In the genomic region with DNA sequence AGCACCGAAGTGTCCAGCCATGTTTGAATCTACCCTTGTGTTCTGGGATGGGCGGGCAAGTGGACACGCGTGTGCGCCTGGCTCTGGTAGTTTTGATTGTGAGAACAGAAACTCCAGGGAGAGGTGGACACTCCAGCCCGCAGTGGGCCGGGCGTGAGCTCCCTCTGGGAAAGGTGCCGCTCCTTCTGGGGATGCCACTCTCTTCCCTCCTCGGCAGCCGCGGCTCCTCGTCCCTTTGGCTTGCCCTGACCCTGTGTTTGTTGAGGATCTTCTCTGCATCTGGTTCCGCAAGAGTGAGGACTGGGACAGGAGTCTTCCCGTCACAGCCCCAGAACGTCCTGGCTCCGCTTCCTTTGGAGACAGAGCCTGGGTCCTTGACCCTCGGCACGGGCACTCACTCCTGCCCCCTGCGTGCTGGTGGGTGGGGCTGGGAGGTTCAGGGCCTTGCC, we compare ENCODE assay signal across 8 cellular contexts. TPM values are rescaled to one million over a fixed set of nuclear protein-coding genes. Genes with fewer than 3 reads are reported as not detected.
DNase-seq lines count a peak whose midpoint lies in the region; ATAC-seq and TF ChIP-seq lines count a peak whose summit lies in the region.

No MANE protein-coding gene starts in this region.

- H3K4me3 ChIP-seq in BLaER1 = peak overlapping the region; percentile 93
- H3K4me3 ChIP-seq in MG63 = peak overlapping the region; percentile 83
- peak overlapping the region; percentile 89 for H3K4me3 ChIP-seq in effector memory CD4-positive, alpha-beta T cell (ENCODE audit: insufficient read depth, low read depth, low read length, poor library complexity, severe bottlenecking)

- peaks cover 63% of the 10 kb centered on the region for H4K20me1 ChIP-seq in BLaER1

- H3K9ac ChIP-seq in BLaER1 = peak overlapping the region; percentile 87

- H3K4me1 ChIP-seq in BLaER1 = peaks cover 58% of the 10 kb centered on the region
- peaks cover 50% of the 10 kb centered on the region for H3K4me1 ChIP-seq in effector memory CD4-positive, alpha-beta T cell (ENCODE audit: control insufficient read depth, insufficient read depth, low read length, poor library complexity, severe bottlenecking)

- H3K27ac Mint-ChIP-seq in nephron = peak overlapping the region; percentile 29 to 80 (median 75)

- H3K27me3 Mint-ChIP-seq in nephron (ENCODE audit: low read depth) = no peaks in the 10 kb centered on the region

- no peaks in the 10 kb centered on the region for H3K27me3 ChIP-seq in BLaER1
- H3K27me3 ChIP-seq in MG63 = no peaks in the 10 kb centered on the region
- H3K27me3 ChIP-seq in effector memory CD4-positive, alpha-beta T cell (replicated peaks; ENCODE audit: control insufficient read depth, insufficient read depth, low read length, poor library complexity, severe bottlenecking) = no peaks in the 10 kb centered on the region

- H3K9me3 ChIP-seq in BLaER1 = no peaks in the 10 kb centered on the region
- H3K9me3 ChIP-seq in MG63 = no peaks in the 10 kb centered on the region
- H3K9me3 ChIP-seq in effector memory CD4-positive, alpha-beta T cell (ENCODE audit: control insufficient read depth, low read length) = peaks cover 6% of the 10 kb centered on the region

- H3K9me3 Mint-ChIP-seq in nephron = no peaks in the 10 kb centered on the region

- H3K36me3 ChIP-seq in BLaER1 (peaks cover 52% of the 10 kb centered on the region), MG63 (no peaks in the 10 kb centered on the region; the same call in none of the 2 replicates)
- H3K36me3 ChIP-seq in effector memory CD4-positive, alpha-beta T cell (ENCODE audit: control insufficient read depth, insufficient read depth, low read length) = no peaks in the 10 kb centered on the region

- peaks cover 23% of the 10 kb centered on the region for H3K4me1 Mint-ChIP-seq in nephron

- no peak overlapping the region for H3K27ac ChIP-seq in BLaER1
- peak overlapping the region; percentile 53 for H3K27ac ChIP-seq in effector memory CD4-positive, alpha-beta T cell (ENCODE audit: insufficient read depth, low read length, poor library complexity, severe bottlenecking)

- H3K4me3 Mint-ChIP-seq in nephron = peak overlapping the region; percentile 83 to 91 (median 90)

- DNase-seq in MG63 (no peak), iPS-NIHi11 (ENCODE audit: low spot score) (no peak), ecto neural progenitor cell (ENCODE audit: low spot score) (no peak), omental fat pad (ENCODE audit: low spot score) (no peak), HUDEP-2 (lab: John Stamatoyannopoulos, UW; ENCODE audit: unreplicated experiment in 76 of 76) (no peak)
- no peak for DNase-seq in effector memory CD4-positive, alpha-beta T cell

- no peak for TF ChIP-seq CTCF in nephron (IDR thresholded peaks at IDR 0.05; ENCODE audit: unreplicated experiment in 3 of 3)
- no peak for TF ChIP-seq CTCF in omental fat pad (IDR thresholded peaks at IDR 0.05)

- H3K36me3 Mint-ChIP-seq in nephron (ENCODE audit: low read depth) = peaks cover 5% of the 10 kb centered on the region

- peak overlapping the region; percentile 89 for H3K4me2 ChIP-seq in BLaER1

- ATAC-seq in omental fat pad (ENCODE audit: low FRiP score) = no peak

RNA-seq across cellular contexts. Expression of a gene that starts 1.3 kb away (rescaled TPM):
- total RNA-seq in MG63 (2014; rRNA removed; shearing (Covaris generic); ENCODE audit: low replicate concordance) = 28.9 and 30.1 TPM in 2 replicates
- 10 to 100 TPM; 11.8 to 25.2 (median 16.0) TPM for total RNA-seq in omental fat pad
